1 cellular context compared by ENCODE assay signal in genomic region chr11:65500262-65501004, GRCh38.
TF ChIP-seq lines count a peak whose summit lies in the region.

No MANE protein-coding gene starts in this region.

TF ChIP-seq in GM12878, 131 proteins besides CTCF, POLR2A, EP300 and RAD21 (continued from another document):
- TF ChIP-seq, protein P1, sequence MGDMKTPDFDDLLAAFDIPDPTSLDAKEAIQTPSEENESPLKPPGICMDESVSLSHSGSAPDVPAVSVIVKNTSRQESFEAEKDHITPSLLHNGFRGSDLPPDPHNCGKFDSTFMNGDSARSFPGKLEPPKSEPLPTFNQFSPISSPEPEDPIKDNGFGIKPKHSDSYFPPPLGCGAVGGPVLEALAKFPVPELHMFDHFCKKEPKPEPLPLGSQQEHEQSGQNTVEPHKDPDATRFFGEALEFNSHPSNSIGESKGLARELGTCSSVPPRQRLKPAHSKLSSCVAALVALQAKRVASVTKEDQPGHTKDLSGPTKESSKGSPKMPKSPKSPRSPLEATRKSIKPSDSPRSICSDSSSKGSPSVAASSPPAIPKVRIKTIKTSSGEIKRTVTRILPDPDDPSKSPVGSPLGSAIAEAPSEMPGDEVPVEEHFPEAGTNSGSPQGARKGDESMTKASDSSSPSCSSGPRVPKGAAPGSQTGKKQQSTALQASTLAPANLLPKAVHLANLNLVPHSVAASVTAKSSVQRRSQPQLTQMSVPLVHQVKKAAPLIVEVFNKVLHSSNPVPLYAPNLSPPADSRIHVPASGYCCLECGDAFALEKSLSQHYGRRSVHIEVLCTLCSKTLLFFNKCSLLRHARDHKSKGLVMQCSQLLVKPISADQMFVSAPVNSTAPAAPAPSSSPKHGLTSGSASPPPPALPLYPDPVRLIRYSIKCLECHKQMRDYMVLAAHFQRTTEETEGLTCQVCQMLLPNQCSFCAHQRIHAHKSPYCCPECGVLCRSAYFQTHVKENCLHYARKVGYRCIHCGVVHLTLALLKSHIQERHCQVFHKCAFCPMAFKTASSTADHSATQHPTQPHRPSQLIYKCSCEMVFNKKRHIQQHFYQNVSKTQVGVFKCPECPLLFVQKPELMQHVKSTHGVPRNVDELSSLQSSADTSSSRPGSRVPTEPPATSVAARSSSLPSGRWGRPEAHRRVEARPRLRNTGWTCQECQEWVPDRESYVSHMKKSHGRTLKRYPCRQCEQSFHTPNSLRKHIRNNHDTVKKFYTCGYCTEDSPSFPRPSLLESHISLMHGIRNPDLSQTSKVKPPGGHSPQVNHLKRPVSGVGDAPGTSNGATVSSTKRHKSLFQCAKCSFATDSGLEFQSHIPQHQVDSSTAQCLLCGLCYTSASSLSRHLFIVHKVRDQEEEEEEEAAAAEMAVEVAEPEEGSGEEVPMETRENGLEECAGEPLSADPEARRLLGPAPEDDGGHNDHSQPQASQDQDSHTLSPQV (IDR thresholded peaks at IDR 0.05) = no peak
- peak; percentile 22; the same call in 1 of the 2 replicates for TF ChIP-seq CREM (IDR thresholded peaks at IDR 0.05; ENCODE audit: low read depth)
